In the genomic region with DNA sequence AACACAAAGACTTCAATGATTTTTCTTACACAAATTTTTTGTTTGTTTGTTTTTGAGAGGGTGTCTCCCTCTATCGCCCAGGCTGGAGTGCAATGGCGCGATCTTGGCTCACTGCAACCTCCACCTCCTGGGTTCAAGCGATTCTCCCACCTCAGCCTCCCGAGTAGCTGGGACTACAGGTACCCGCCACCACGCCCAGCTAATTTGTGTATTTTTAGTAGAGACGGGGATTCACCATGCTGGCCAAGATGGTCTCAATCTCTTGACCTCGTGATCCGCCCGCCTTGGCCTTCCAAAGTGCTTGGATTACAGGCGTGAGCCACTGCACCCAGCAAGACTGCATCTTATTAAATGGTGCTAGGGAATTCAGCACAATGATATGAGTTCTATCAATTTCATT, we compare ENCODE assay signal across 8 cellular contexts. TPM values are rescaled to one million over a fixed set of nuclear protein-coding genes. Genes with fewer than 3 reads are reported as not detected.
A peak's percentile ranks its signal among the peaks of the same experiment; 100 is the strongest.
DNase-seq lines count a peak whose midpoint lies in the region; ATAC-seq and TF ChIP-seq lines count a peak whose summit lies in the region.
"Not testable (repeated sequence)": the region's sequence is repeated elsewhere in the genome, so short reads cannot be mapped to it uniquely, and the experiment has no call there.

No MANE protein-coding gene starts in this region.

- TF ChIP-seq CTCF in A673 (conservative IDR thresholded peaks at IDR 0.05; ENCODE audit: low read depth, low read length); H9 (conservative IDR thresholded peaks at IDR 0.05); OCI-LY7 (conservative IDR thresholded peaks at IDR 0.05; ENCODE audit: low read length); coronary artery (IDR thresholded peaks at IDR 0.05): not testable (repeated sequence)

- H3K4ac ChIP-seq in H9 (ENCODE audit: low read depth, low read length) = not testable (repeated sequence)
- H3K4ac ChIP-seq in trophoblast cell (ENCODE audit: low read depth, low read length) = peak overlapping the region; percentile 13

- not testable (repeated sequence) for H3K23ac ChIP-seq in H9 (ENCODE audit: insufficient read length, low read depth, low read length); trophoblast cell (ENCODE audit: low read length)

- H3K4me2 ChIP-seq in H9 (ENCODE audit: insufficient read depth, insufficient read length, low read length); trophoblast cell (ENCODE audit: low read length): not testable (repeated sequence)
- H3K4me2 ChIP-seq in OCI-LY7 (ENCODE audit: low read length) = peak overlapping the region; percentile 83

- H3T11ph ChIP-seq in H9 (ENCODE audit: low read length) = not testable (repeated sequence)

- not testable (repeated sequence) for H3K23me2 ChIP-seq in H9 (ENCODE audit: insufficient read length, low read depth, low read length, poor library complexity, severe bottlenecking)

- peaks cover 7 to 27% (median 19%) of the 10 kb centered on the region in 3 experiments; a peak in 5 of 7 replicates for H3K36me3 Mint-ChIP-seq in H9 (ENCODE audit: insufficient read depth in 1 of 3, low read depth in 3 of 3)
- peaks cover 40% of the 10 kb centered on the region for H3K36me3 Mint-ChIP-seq in activated CD4-positive, alpha-beta T cell treated with anti-CD3 and anti-CD28 coated beads, Interleukin-2, amount 10 ng/mL, durations not matched to agents 24 days and 14 days (ENCODE audit: low read depth)
- peaks cover 12% of the 10 kb centered on the region for H3K36me3 Mint-ChIP-seq in activated naive CD4-positive, alpha-beta T cell treated with anti-CD3 and anti-CD28 coated beads, Interleukin-2, amount 50 U/mL, for 24 hours
- not testable (repeated sequence) for H3K36me3 Mint-ChIP-seq in memory B cell

- H3K4me1 ChIP-seq in A673 (ENCODE audit: insufficient read depth, low read length, poor library complexity, severe bottlenecking) (peaks cover 31% of the 10 kb centered on the region), OCI-LY7 (ENCODE audit: insufficient read depth, low read length, poor library complexity, severe bottlenecking) (peaks cover 43% of the 10 kb centered on the region)
- H3K4me1 ChIP-seq in H9 (ENCODE audit: insufficient read depth, low read length); trophoblast cell (ENCODE audit: control insufficient read depth in 1 of 2, insufficient read depth in 2 of 2, low read length in 2 of 2): not testable (repeated sequence)

- H3K79me2 ChIP-seq in H9 (ENCODE audit: insufficient read depth, low read length) (peaks cover 78% of the 10 kb centered on the region; the same call in 1 of the 2 replicates), OCI-LY7 (ENCODE audit: insufficient read depth, low read depth, low read length) (peaks cover 84% of the 10 kb centered on the region), trophoblast cell (ENCODE audit: control insufficient read depth, insufficient read depth, low read length, poor library complexity) (peaks cover 28% of the 10 kb centered on the region)

- WGBS in H9 (ENCODE audit: extremely low coverage, insufficient read length, low lambda C conversion rate) = no CpG with 5 or more reads among the region's 12 CpGs
- WGBS in trophoblast cell (ENCODE audit: extremely low coverage, insufficient coverage, insufficient read length) = no CpG with 5 or more reads among the region's 12 CpGs

- H3K27me3 ChIP-seq in A673 (replicated peaks; ENCODE audit: insufficient read depth, low read depth, low read length, poor library complexity); H9 (ENCODE audit: insufficient read depth, low read length); trophoblast cell (ENCODE audit: insufficient read depth, low read length): not testable (repeated sequence)

- not testable (repeated sequence) for H4K20me1 ChIP-seq in H9 (ENCODE audit: control insufficient read depth, insufficient read depth, insufficient read length)
- peaks cover 46% of the 10 kb centered on the region for H4K20me1 ChIP-seq in OCI-LY7 (ENCODE audit: insufficient read depth, low read length)

- peak overlapping the region in 1 of 3 experiments; percentile 4; a peak in 3 of 7 replicates for H3K27ac Mint-ChIP-seq in H9
- H3K27ac Mint-ChIP-seq in activated CD4-positive, alpha-beta T cell treated with anti-CD3 and anti-CD28 coated beads, Interleukin-2, amount 10 ng/mL, durations not matched to agents 24 days and 14 days; memory B cell: not testable (repeated sequence)
- H3K27ac Mint-ChIP-seq in activated naive CD4-positive, alpha-beta T cell treated with anti-CD3 and anti-CD28 coated beads, Interleukin-2, amount 50 U/mL, for 24 hours = peak overlapping the region; percentile 100

- not testable (repeated sequence) for H4K8ac ChIP-seq in H9 (replicated peaks; ENCODE audit: insufficient read length, low read depth, low read length); trophoblast cell (ENCODE audit: low read depth, low read length)

- H4K91ac ChIP-seq in H9 (ENCODE audit: insufficient read length, low read depth, low read length); trophoblast cell (ENCODE audit: low read depth, low read length): not testable (repeated sequence)

- H3K4me3 Mint-ChIP-seq in H9 = peak overlapping the region; percentile 3 to 42; a peak in 2 of 5 replicates
- peak overlapping the region; percentile 88 for H3K4me3 Mint-ChIP-seq in activated CD4-positive, alpha-beta T cell treated with anti-CD3 and anti-CD28 coated beads, Interleukin-2, amount 10 ng/mL, durations not matched to agents 24 days and 14 days
- H3K4me3 Mint-ChIP-seq in activated naive CD4-positive, alpha-beta T cell treated with anti-CD3 and anti-CD28 coated beads, Interleukin-2, amount 50 U/mL, for 24 hours = peak overlapping the region; percentile 99
- peak overlapping the region; percentile 9 for H3K4me3 Mint-ChIP-seq in memory B cell

- H3K56ac ChIP-seq in H9 (ENCODE audit: insufficient read length, low read depth, low read length) = not testable (repeated sequence)

- CTCF ChIA-PET in A673 (lab: Charles Lee); OCI-LY7 (lab: Charles Lee; ENCODE audit: unreplicated experiment): not testable (repeated sequence)

- DNase-seq in A673 (ENCODE audit: low spot score); H9; OCI-LY7 (ENCODE audit: low spot score); activated CD4-positive, alpha-beta T cell treated with anti-CD3 and anti-CD28 coated beads, Interleukin-2, amount 10 ng/mL, durations not matched to agents 24 days and 14 days; coronary artery (ENCODE audit: low spot score); memory B cell (ENCODE audit: low spot score in 2 of 2); trophoblast cell: not testable (repeated sequence)

- not testable (repeated sequence) for H2BK5ac ChIP-seq in H9 (ENCODE audit: insufficient read length, low read length); trophoblast cell (ENCODE audit: low read depth, low read length, poor library complexity)

- H2AK5ac ChIP-seq in H9 (ENCODE audit: insufficient read length, low read length); trophoblast cell (ENCODE audit: low read length): not testable (repeated sequence)

- H3K14ac ChIP-seq in H9 (ENCODE audit: insufficient read depth, low read length); trophoblast cell (ENCODE audit: low read length): not testable (repeated sequence)

- not testable (repeated sequence) for H2BK20ac ChIP-seq in H9 (ENCODE audit: low read depth, low read length, poor library complexity, severe bottlenecking)

- BruUV-seq in A673 (replicated peaks; lab: Mats Ljungman, UMichigan); OCI-LY7 (replicated peaks; lab: Mats Ljungman, UMichigan): not testable (repeated sequence)

- not testable (repeated sequence) for H2BK120ac ChIP-seq in H9 (ENCODE audit: low read depth, low read length, poor library complexity, severe bottlenecking); trophoblast cell (ENCODE audit: insufficient read depth, low read length, poor library complexity)

- H3K27ac ChIP-seq in A673 (ENCODE audit: low read depth, low read length, poor library complexity, severe bottlenecking) = peak overlapping the region; percentile 98
- H3K27ac ChIP-seq in H9 (ENCODE audit: insufficient read length, low read depth, low read length); OCI-LY7 (ENCODE audit: low read depth, low read length, poor library complexity, severe bottlenecking); trophoblast cell (ENCODE audit: low read depth, low read length): not testable (repeated sequence)
- peak overlapping the region in 1 of 2 donors; percentile 42 for H3K27ac ChIP-seq in coronary artery

- not testable (repeated sequence) for H4K5ac ChIP-seq in H9 (ENCODE audit: insufficient read length, low read depth, low read length)

- not testable (repeated sequence) for ATAC-seq in memory B cell (ENCODE audit: low read depth)

- not testable (repeated sequence) for H3K36me3 ChIP-seq in A673 (ENCODE audit: insufficient read depth, low read length, poor library complexity, severe bottlenecking); trophoblast cell (ENCODE audit: control insufficient read depth in 1 of 2, insufficient read depth in 2 of 2, low read length in 2 of 2)
- peaks cover 64% of the 10 kb centered on the region for H3K36me3 ChIP-seq in OCI-LY7 (ENCODE audit: insufficient read depth, low read length)

- H3K18ac ChIP-seq in H9 (ENCODE audit: insufficient read length, low read depth, low read length); trophoblast cell (ENCODE audit: low read length): not testable (repeated sequence)

- H2BK15ac ChIP-seq in H9 (ENCODE audit: low read depth, low read length) = not testable (repeated sequence)

- not testable (repeated sequence) for H3K79me1 ChIP-seq in H9 (ENCODE audit: insufficient read depth, low read depth, low read length, poor library complexity, severe bottlenecking)
- H3K79me1 ChIP-seq in trophoblast cell (ENCODE audit: low read length) = peaks cover 18% of the 10 kb centered on the region

- H3K9ac ChIP-seq in H9 (ENCODE audit: extremely low read depth, insufficient read length, low read length); trophoblast cell (ENCODE audit: low read length): not testable (repeated sequence)

- H3K9me2 ChIP-seq in OCI-LY7 (ENCODE audit: insufficient read depth, low read length) = not testable (repeated sequence)

- not testable (repeated sequence) for H3K4me3 ChIP-seq in A673 (ENCODE audit: low read depth, low read length, poor library complexity, severe bottlenecking); OCI-LY7 (ENCODE audit: low read depth, low read length, poor library complexity, severe bottlenecking); trophoblast cell (ENCODE audit: low read depth, low read length)
- peak overlapping the region; percentile 98 for H3K4me3 ChIP-seq in coronary artery

- H3K27me3 Mint-ChIP-seq in H9 (ENCODE audit: low read depth); activated CD4-positive, alpha-beta T cell treated with anti-CD3 and anti-CD28 coated beads, Interleukin-2, amount 10 ng/mL, durations not matched to agents 24 days and 14 days; activated naive CD4-positive, alpha-beta T cell treated with anti-CD3 and anti-CD28 coated beads, Interleukin-2, amount 50 U/mL, for 24 hours; memory B cell: not testable (repeated sequence)

- H2BK12ac ChIP-seq in H9 (ENCODE audit: insufficient read length, low read depth, low read length); trophoblast cell (ENCODE audit: low read length): not testable (repeated sequence)

- POLR2A ChIA-PET in A673 (lab: Charles Lee; ENCODE audit: low non-redundant PET) = not testable (repeated sequence)
- POLR2A ChIA-PET in OCI-LY7 (lab: Charles Lee) = interaction anchor here (0.6 to 1.7 kb wide), 3 partner anchors 18 to 167 kb away, joined by 3 to 6 read pairs (median 3); no protein-coding TSS in a partner anchor

- not testable (repeated sequence) for H4K12ac ChIP-seq in trophoblast cell (ENCODE audit: low read depth, low read length)

- H2AFZ ChIP-seq in H9 (ENCODE audit: low read length); OCI-LY7 (ENCODE audit: low read length); trophoblast cell (ENCODE audit: insufficient read depth, low read length, poor library complexity): not testable (repeated sequence)

- H3K4me1 Mint-ChIP-seq in H9 = peaks cover 52 to 56% of the 10 kb centered on the region in 2 experiments
- H3K4me1 Mint-ChIP-seq in activated CD4-positive, alpha-beta T cell treated with anti-CD3 and anti-CD28 coated beads, Interleukin-2, amount 10 ng/mL, durations not matched to agents 24 days and 14 days = peaks cover 44% of the 10 kb centered on the region
- peaks cover 57% of the 10 kb centered on the region for H3K4me1 Mint-ChIP-seq in activated naive CD4-positive, alpha-beta T cell treated with anti-CD3 and anti-CD28 coated beads, Interleukin-2, amount 50 U/mL, for 24 hours
- H3K4me1 Mint-ChIP-seq in memory B cell = peaks cover 35% of the 10 kb centered on the region

- not testable (repeated sequence) for H3K9me3 Mint-ChIP-seq in H9; activated CD4-positive, alpha-beta T cell treated with anti-CD3 and anti-CD28 coated beads, Interleukin-2, amount 10 ng/mL, durations not matched to agents 24 days and 14 days; activated naive CD4-positive, alpha-beta T cell treated with anti-CD3 and anti-CD28 coated beads, Interleukin-2, amount 50 U/mL, for 24 hours; memory B cell

- intact Hi-C loops in A673 (cut with micrococcal nuclease; ENCODE audit: unreplicated experiment) (loop anchor here (5.0 to 10.0 kb wide), 3 partner anchors 71 to 1132 kb away; no protein-coding TSS in a partner anchor), OCI-LY7 (cut with micrococcal nuclease; ENCODE audit: unreplicated experiment) (loop anchor here (5.0 kb wide), 1 partner anchor 46 kb away; no protein-coding TSS in a partner anchor)
- intact Hi-C loops in activated CD4-positive, alpha-beta T cell treated with anti-CD3 and anti-CD28 coated beads, Interleukin-2, amount 10 ng/mL, durations not matched to agents 24 days and 14 days (cut with micrococcal nuclease) = loop anchor here (10.0 kb wide), 1 partner anchor 482 kb away; no protein-coding TSS in a partner anchor

- not testable (repeated sequence) for H3K9me3 ChIP-seq in A673 (ENCODE audit: low read depth, low read length, poor library complexity, severe bottlenecking); H9 (ENCODE audit: control insufficient read depth, low read depth, low read length); OCI-LY7 (ENCODE audit: low read length); trophoblast cell (ENCODE audit: insufficient read depth, low read depth, low read length)

RNA-seq across cellular contexts. Expression of a gene that starts 4.0 kb away (rescaled TPM):
- 186 and 220 TPM in 2 replicates for total RNA-seq in A673 (2021)
- 170 and 175 TPM in 2 replicates for total RNA-seq in H9 (2021)
- 103 and 121 TPM in 2 replicates for total RNA-seq in OCI-LY7 (2014; rRNA removed; shearing (Covaris generic))
- total RNA-seq in OCI-LY7 (2022) = 158 and 162 TPM in 2 replicates
- 160 and 178 TPM in 2 replicates for total RNA-seq in activated CD4-positive, alpha-beta T cell treated with anti-CD3 and anti-CD28 coated beads, Interleukin-2, amount 10 ng/mL, durations not matched to agents 24 days and 14 days
- polyA plus RNA-seq in trophoblast cell (2013) = 50.0 and 57.9 TPM in 2 replicates

Comparison
In these comparisons a context has a peak if more than half of its experiments do, and no peak if none do; other contexts are left out.
1. H3K4me3 Mint-ChIP-seq: peak in every context shown above with its lines; median percentile 99 in activated naive CD4-positive, alpha-beta T cell treated with anti-CD3 and anti-CD28 coated beads, Interleukin-2, amount 50 U/mL, for 24 hours; 88 in activated CD4-positive, alpha-beta T cell treated with anti-CD3 and anti-CD28 coated beads, Interleukin-2, amount 10 ng/mL, durations not matched to agents 24 days and 14 days; 22 in H9; 9 in memory B cell.